ENCODE assay signal across 18 cellular contexts in genomic region chr6:74280130-74280692, GRCh38.
DNase-seq lines count a peak whose midpoint lies in the region; ATAC-seq, FAIRE-seq and TF ChIP-seq lines count a peak whose summit lies in the region.
"Had no signal": no experiment of that assay in that cellular context is flagged by ENCODE, and none has a peak within 500 bp of the region (broad histone marks: within the 10 kb centered on the region; RNA-seq: fewer than 3 reads in every experiment).

No MANE protein-coding gene starts in this region.

- FAIRE-seq in A549 (lab: Jason Lieb, UNC) (no peak), kidney (lab: Jason Lieb, UNC) (no peak)
- FAIRE-seq: endometrium, pancreas, small intestine had no signal

- H3K9ac ChIP-seq in kidney (ENCODE audit: low read length in 2 of 2), result no peak overlapping the region

- H3K4me3 ChIP-seq in A549, result no peak overlapping the region
- H3K4me3 ChIP-seq in RWPE2 (ENCODE audit: severe bottlenecking), result no peak overlapping the region
- H3K4me3 ChIP-seq in kidney (ENCODE audit: low read length in 2 of 2), result no peak overlapping the region
- H3K4me3 ChIP-seq: adrenal gland, pancreas, upper lobe of right lung had no signal

- DNase-seq in A549 (ENCODE audit: low read depth in 1 of 2, low spot score in 1 of 2), result peak in 1 of 2 experiments; percentile 4
- peak; percentile 9 for DNase-seq in GM03348 (ENCODE audit: low spot score)
- no peak for DNase-seq in RWPE2 (ENCODE audit: low spot score)
- no peak for DNase-seq in foreskin keratinocyte
- DNase-seq in stimulated activated CD4-positive, alpha-beta T cell treated with anti-CD3 and anti-CD28 coated beads, Interleukin-1b, Interleukin-23, amount 100 ng/mL, for 48 hours, result no peak
- no peak for DNase-seq in Right ventricle myocardium superior
- DNase-seq in kidney, result no peak
- no peak for DNase-seq in SW 1271 (lab: John Stamatoyannopoulos, UW)
- DNase-seq: activated CD8-positive, alpha-beta memory T cell treated with anti-CD3 and anti-CD28 coated beads for 24 hours; adrenal gland; BE2C; NCI-H187 treated with DMSO at 0.1 percent for 48 hours; NCI-H526; pancreas; small intestine; upper lobe of right lung had no signal

- POLR2A ChIA-PET in A549 (lab: Yijun Ruan, JAX), result no interaction called here

- no peaks in the 10 kb centered on the region for H3K9me3 ChIP-seq in A549
- no peaks in the 10 kb centered on the region for H3K9me3 ChIP-seq in RWPE2 (ENCODE audit: severe bottlenecking)
- H3K9me3 ChIP-seq in kidney (ENCODE audit: control insufficient read depth in 1 of 2, low read length in 2 of 2), result no peaks in the 10 kb centered on the region
- H3K9me3 ChIP-seq: adrenal gland, BE2C, pancreas, upper lobe of right lung had no signal

- H3K27ac ChIP-seq in A549 (no peak overlapping the region), RWPE2 (ENCODE audit: poor library complexity, severe bottlenecking) (no peak overlapping the region), foreskin keratinocyte (no peak overlapping the region), kidney (ENCODE audit: low read depth in 2 of 2, low read length in 2 of 2) (no peak overlapping the region)
- H3K27ac ChIP-seq: adrenal gland, pancreas, upper lobe of right lung had no signal

- ATAC-seq in A549 (no peak; a peak in 1 of 6 replicates), RWPE2 (ENCODE audit: low read depth) (no peak), foreskin keratinocyte (no peak), Right ventricle myocardium superior (ENCODE audit: poor library complexity) (no peak)
- ATAC-seq: pancreas; stimulated activated memory B cell treated with anti-CD40 and anti-IgM and Interleukin-4, amounts not matched to agents 10 μg/mL and 1 μg/mL and 100 μg/mL, for 72 hours; upper lobe of right lung had no signal

- TF ChIP-seq EP300 in A549 (IDR thresholded peaks at IDR 0.05), result no peak

- H3K36me3 ChIP-seq in RWPE2 (ENCODE audit: low read depth) (no peaks in the 10 kb centered on the region), kidney (ENCODE audit: control insufficient read depth in 1 of 2, insufficient read depth in 2 of 2, low read length in 2 of 2) (no peaks in the 10 kb centered on the region)
- H3K36me3 ChIP-seq: adrenal gland, BE2C, pancreas, upper lobe of right lung had no signal

- 53% methylated on average over 6 of the region's 6 CpGs for WGBS in A549 (ENCODE audit: missing lambda C conversion rate)

- TF ChIP-seq CTCF in A549 (IDR thresholded peaks at IDR 0.05) (0 out of 3 replicates have a peak, but pooled peaks have one; percentile 10), RWPE2 (IDR thresholded peaks at IDR 0.05; ENCODE audit: poor library complexity, severe bottlenecking) (peak; percentile 31), foreskin keratinocyte (conservative IDR thresholded peaks at IDR 0.05) (peak; percentile 53), kidney (IDR thresholded peaks at IDR 0.05; ENCODE audit: borderline replicate concordance, extremely low read depth, insufficient read depth) (no peak)

- H3K4me2 ChIP-seq in A549, result no peak overlapping the region

- TF ChIP-seq RAD21 in A549 (conservative IDR thresholded peaks at IDR 0.05 in 1 of 2, IDR thresholded peaks at IDR 0.05 in 1 of 2), result peak in 1 of 2 experiments; percentile 36; a peak in 2 of 5 replicates

- H3K4me1 ChIP-seq in A549 (no peaks in the 10 kb centered on the region), RWPE2 (ENCODE audit: insufficient read depth, poor library complexity, severe bottlenecking) (no peaks in the 10 kb centered on the region), foreskin keratinocyte (peaks cover 2% of the 10 kb centered on the region), kidney (ENCODE audit: control insufficient read depth in 1 of 2, insufficient read depth in 1 of 2, low read depth in 1 of 2, low read length in 2 of 2) (no peaks in the 10 kb centered on the region)
- H3K4me1 ChIP-seq: adrenal gland, BE2C, pancreas, upper lobe of right lung had no signal

- H3K27me3 ChIP-seq in RWPE2 (ENCODE audit: insufficient read depth, poor library complexity, severe bottlenecking) (no peaks in the 10 kb centered on the region), foreskin keratinocyte (no peaks in the 10 kb centered on the region)
- H3K27me3 ChIP-seq: adrenal gland, BE2C, pancreas, upper lobe of right lung had no signal

- CTCF ChIA-PET in A549 (lab: Yijun Ruan, JAX), result interaction anchor here (1.2 kb wide), 1 partner anchor 10 kb away, joined by 3 read pairs; no protein-coding TSS in a partner anchor

- TF ChIP-seq POLR2A in A549 (IDR thresholded peaks at IDR 0.05; ENCODE audit: low read length), result no peak

- intact Hi-C loops in Right ventricle myocardium superior (cut with DNase I), result no loop called here
- intact Hi-C loops in kidney (cut with DNase I), result no loop called here

TF ChIP-seq in A549, 52 proteins besides CTCF, POLR2A, EP300 and RAD21:
- TF ChIP-seq ZC3H11A (IDR thresholded peaks at IDR 0.05) (no peak), HES2 (IDR thresholded peaks at IDR 0.05) (no peak), EHMT2 (IDR thresholded peaks at IDR 0.05; ENCODE audit: low read depth) (no peak), HOXA7 (CRISPR knock-in tag; IDR thresholded peaks at IDR 0.05) (no peak), CBX8 (IDR thresholded peaks at IDR 0.05) (no peak), MAFK (IDR thresholded peaks at IDR 0.05; ENCODE audit: partially characterized antibody) (no peak), JUNB (IDR thresholded peaks at IDR 0.05) (no peak), JUN (IDR thresholded peaks at IDR 0.05) (no peak), PHF8 (IDR thresholded peaks at IDR 0.05; ENCODE audit: borderline replicate concordance, low read depth) (no peak), RCOR1 (IDR thresholded peaks at IDR 0.05; ENCODE audit: low read depth, low read length) (no peak), FOXS1 (CRISPR knock-in tag; IDR thresholded peaks at IDR 0.05) (no peak), GATA3 (IDR thresholded peaks at IDR 0.05; ENCODE audit: borderline replicate concordance) (no peak), NPAS2 (CRISPR knock-in tag; IDR thresholded peaks at IDR 0.05; ENCODE audit: borderline replicate concordance) (no peak), HDAC2 (IDR thresholded peaks at IDR 0.05) (no peak)
- TF ChIP-seq, protein P1, sequence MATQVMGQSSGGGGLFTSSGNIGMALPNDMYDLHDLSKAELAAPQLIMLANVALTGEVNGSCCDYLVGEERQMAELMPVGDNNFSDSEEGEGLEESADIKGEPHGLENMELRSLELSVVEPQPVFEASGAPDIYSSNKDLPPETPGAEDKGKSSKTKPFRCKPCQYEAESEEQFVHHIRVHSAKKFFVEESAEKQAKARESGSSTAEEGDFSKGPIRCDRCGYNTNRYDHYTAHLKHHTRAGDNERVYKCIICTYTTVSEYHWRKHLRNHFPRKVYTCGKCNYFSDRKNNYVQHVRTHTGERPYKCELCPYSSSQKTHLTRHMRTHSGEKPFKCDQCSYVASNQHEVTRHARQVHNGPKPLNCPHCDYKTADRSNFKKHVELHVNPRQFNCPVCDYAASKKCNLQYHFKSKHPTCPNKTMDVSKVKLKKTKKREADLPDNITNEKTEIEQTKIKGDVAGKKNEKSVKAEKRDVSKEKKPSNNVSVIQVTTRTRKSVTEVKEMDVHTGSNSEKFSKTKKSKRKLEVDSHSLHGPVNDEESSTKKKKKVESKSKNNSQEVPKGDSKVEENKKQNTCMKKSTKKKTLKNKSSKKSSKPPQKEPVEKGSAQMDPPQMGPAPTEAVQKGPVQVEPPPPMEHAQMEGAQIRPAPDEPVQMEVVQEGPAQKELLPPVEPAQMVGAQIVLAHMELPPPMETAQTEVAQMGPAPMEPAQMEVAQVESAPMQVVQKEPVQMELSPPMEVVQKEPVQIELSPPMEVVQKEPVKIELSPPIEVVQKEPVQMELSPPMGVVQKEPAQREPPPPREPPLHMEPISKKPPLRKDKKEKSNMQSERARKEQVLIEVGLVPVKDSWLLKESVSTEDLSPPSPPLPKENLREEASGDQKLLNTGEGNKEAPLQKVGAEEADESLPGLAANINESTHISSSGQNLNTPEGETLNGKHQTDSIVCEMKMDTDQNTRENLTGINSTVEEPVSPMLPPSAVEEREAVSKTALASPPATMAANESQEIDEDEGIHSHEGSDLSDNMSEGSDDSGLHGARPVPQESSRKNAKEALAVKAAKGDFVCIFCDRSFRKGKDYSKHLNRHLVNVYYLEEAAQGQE (IDR thresholded peaks at IDR 0.05), result no peak
- TF ChIP-seq, protein P2, sequence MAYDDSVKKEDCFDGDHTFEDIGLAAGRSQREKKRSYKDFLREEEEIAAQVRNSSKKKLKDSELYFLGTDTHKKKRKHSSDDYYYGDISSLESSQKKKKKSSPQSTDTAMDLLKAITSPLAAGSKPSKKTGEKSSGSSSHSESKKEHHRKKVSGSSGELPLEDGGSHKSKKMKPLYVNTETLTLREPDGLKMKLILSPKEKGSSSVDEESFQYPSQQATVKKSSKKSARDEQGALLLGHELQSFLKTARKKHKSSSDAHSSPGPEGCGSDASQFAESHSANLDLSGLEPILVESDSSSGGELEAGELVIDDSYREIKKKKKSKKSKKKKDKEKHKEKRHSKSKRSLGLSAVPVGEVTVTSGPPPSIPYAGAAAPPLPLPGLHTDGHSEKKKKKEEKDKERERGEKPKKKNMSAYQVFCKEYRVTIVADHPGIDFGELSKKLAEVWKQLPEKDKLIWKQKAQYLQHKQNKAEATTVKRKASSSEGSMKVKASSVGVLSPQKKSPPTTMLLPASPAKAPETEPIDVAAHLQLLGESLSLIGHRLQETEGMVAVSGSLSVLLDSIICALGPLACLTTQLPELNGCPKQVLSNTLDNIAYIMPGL (CRISPR knock-in tag; IDR thresholded peaks at IDR 0.05; ENCODE audit: borderline replicate concordance), result no peak
